ENCODE assay signal across 2 cellular contexts in the genomic region with DNA sequence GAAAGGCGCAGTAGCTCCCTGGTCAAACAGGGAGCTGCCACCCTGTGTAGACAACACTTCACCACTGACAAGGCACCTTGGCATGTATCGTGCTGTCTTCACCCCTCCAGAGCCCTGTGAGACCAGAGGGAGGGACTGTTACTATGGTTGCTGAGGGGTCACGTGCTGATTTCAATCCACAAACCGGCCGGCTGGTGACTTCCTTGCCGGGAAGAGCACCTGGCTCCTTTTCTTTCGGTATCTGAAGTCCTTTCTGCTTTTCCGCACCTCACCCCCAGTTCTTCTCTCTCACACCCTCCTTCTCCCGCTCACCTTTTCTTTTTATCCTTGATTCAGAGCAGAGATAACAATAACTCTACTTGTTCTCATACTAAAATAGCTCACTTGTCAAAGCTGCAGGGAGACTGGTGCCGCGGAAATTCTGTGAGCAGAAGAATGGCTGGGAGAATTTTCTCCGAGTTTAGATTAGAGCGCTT.
TF ChIP-seq lines count a peak whose summit lies in the region.

No MANE protein-coding gene starts in this region.

TF ChIP-seq in WTC11, 78 proteins besides CTCF, POLR2A, EP300 and RAD21 (continued from another document):
- TF ChIP-seq, protein P1, sequence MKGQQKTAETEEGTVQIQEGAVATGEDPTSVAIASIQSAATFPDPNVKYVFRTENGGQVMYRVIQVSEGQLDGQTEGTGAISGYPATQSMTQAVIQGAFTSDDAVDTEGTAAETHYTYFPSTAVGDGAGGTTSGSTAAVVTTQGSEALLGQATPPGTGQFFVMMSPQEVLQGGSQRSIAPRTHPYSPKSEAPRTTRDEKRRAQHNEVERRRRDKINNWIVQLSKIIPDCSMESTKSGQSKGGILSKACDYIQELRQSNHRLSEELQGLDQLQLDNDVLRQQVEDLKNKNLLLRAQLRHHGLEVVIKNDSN (CRISPR knock-in tag; IDR thresholded peaks at IDR 0.05), result peak; percentile 96

TF ChIP-seq in SK-N-SH, 30 proteins besides CTCF, POLR2A, EP300 and RAD21 (continued from another document):
- TF ChIP-seq REST (IDR thresholded peaks at IDR 0.05; ENCODE audit: low read depth, low read length) (no peak), TAF1 (IDR thresholded peaks at IDR 0.05; ENCODE audit: borderline replicate concordance, low read depth, low read length) (no peak), FOXM1 (IDR thresholded peaks at IDR 0.05; ENCODE audit: low read depth) (no peak), FOXJ3 (CRISPR knock-in tag; IDR thresholded peaks at IDR 0.05) (no peak), JUND (IDR thresholded peaks at IDR 0.05) (no peak), NFIC (IDR thresholded peaks at IDR 0.05; ENCODE audit: borderline replicate concordance) (no peak), USF2 (IDR thresholded peaks at IDR 0.05; ENCODE audit: borderline replicate concordance, low read depth, low read length) (no peak), CHD2 (IDR thresholded peaks at IDR 0.05; ENCODE audit: low read length, partially characterized antibody) (no peak), ELF1 (IDR thresholded peaks at IDR 0.05) (no peak), RFX5 (IDR thresholded peaks at IDR 0.05; ENCODE audit: low read length) (no peak)
TF ChIP-seq in SK-N-SH: peak in this region for 0.
